12 cellular contexts compared by ENCODE assay signal in genomic region chr14:92471919-92472318, GRCh38. TPM values are rescaled to one million over a fixed set of nuclear protein-coding genes. Genes with fewer than 3 reads are reported as not detected.
DNase-seq lines count a peak whose midpoint lies in the region; ATAC-seq and TF ChIP-seq lines count a peak whose summit lies in the region.
"Had no signal": no experiment of that assay in that cellular context is flagged by ENCODE, and none has a peak within 500 bp of the region (broad histone marks: within the 10 kb centered on the region; RNA-seq: fewer than 3 reads in every experiment).

No MANE protein-coding gene starts in this region.

- H3K36me3 Mint-ChIP-seq in glutamatergic neuron (ENCODE audit: unreplicated experiment) = peaks cover 14% of the 10 kb centered on the region
- H3K36me3 Mint-ChIP-seq in activated CD8-positive, alpha-beta T cell treated with anti-CD3 and anti-CD28 coated beads, Interleukin-2, amount 10 ng/mL, durations not matched to agents 7 days and 5 days (ENCODE audit: low read depth) = peaks cover 2% of the 10 kb centered on the region

- H3K27ac ChIP-seq in GM23248 = peak overlapping the region; percentile 12; the same call in 1 of the 2 replicates
- no peak overlapping the region for H3K27ac ChIP-seq in RWPE1

- peaks cover 2% of the 10 kb centered on the region for H3K9me3 Mint-ChIP-seq in glutamatergic neuron (ENCODE audit: unreplicated experiment)
- H3K9me3 Mint-ChIP-seq in activated CD8-positive, alpha-beta T cell treated with anti-CD3 and anti-CD28 coated beads, Interleukin-2, amount 10 ng/mL, durations not matched to agents 7 days and 5 days (ENCODE audit: insufficient read depth) = peaks cover 17% of the 10 kb centered on the region

- H3K36me3 ChIP-seq in GM23248 (ENCODE audit: low read depth) = no peaks in the 10 kb centered on the region

- no peak for ATAC-seq in activated CD8-positive, alpha-beta T cell treated with anti-CD3 and anti-CD28 coated beads, Interleukin-2, amount 10 ng/mL, durations not matched to agents 7 days and 5 days

- POLR2A ChIA-PET in RWPE1 (lab: Yijun Ruan, JAX; ENCODE audit: low non-redundant PET) = no interaction called here
- POLR2A ChIA-PET in activated CD8-positive, alpha-beta T cell treated with anti-CD3 and anti-CD28 coated beads, Interleukin-2, amount 10 ng/mL, durations not matched to agents 7 days and 5 days (lab: Charles Lee) = no interaction called here

- H3K79me2 ChIP-seq in GM23248 (ENCODE audit: insufficient read depth) = no peaks in the 10 kb centered on the region

- no peak overlapping the region for H3K27ac Mint-ChIP-seq in glutamatergic neuron (ENCODE audit: unreplicated experiment)
- H3K27ac Mint-ChIP-seq in activated CD8-positive, alpha-beta T cell treated with anti-CD3 and anti-CD28 coated beads, Interleukin-2, amount 10 ng/mL, durations not matched to agents 7 days and 5 days = no peak overlapping the region
- H3K27ac Mint-ChIP-seq: activated naive CD8-positive, alpha-beta T cell treated with anti-CD3 and anti-CD28 coated beads, Interleukin-2, amount 10 ng/mL, durations not matched to agents 7 days and 5 days; stimulated activated naive CD8-positive, alpha-beta T cell treated with anti-CD3 and anti-CD28 coated beads, Interleukin-15, Interleukin-2, amounts not matched to agents 100 ng/mL and 50 ng/mL, for 24 hours had no signal

- no peaks in the 10 kb centered on the region for H3K9me3 ChIP-seq in GM23248 (ENCODE audit: low read depth)

- TF ChIP-seq CTCF in RWPE1 (conservative IDR thresholded peaks at IDR 0.05; ENCODE audit: low read depth) = no peak
- TF ChIP-seq CTCF in retinal pigment epithelial cell (conservative IDR thresholded peaks at IDR 0.05; ENCODE audit: low read depth, low read length) = no peak
- no peak for TF ChIP-seq CTCF in glutamatergic neuron (IDR thresholded peaks at IDR 0.05; ENCODE audit: partially characterized antibody, unreplicated experiment)

- peaks cover 52% of the 10 kb centered on the region for H3F3A ChIP-seq in GM23248 (ENCODE audit: insufficient read depth)

- no peak overlapping the region for H3K4me3 ChIP-seq in GM23248
- no peak overlapping the region for H3K4me3 ChIP-seq in retinal pigment epithelial cell (ENCODE audit: low read length)

- CTCF ChIA-PET in RWPE1 (lab: Yijun Ruan, JAX) = interaction anchor here (0.6 kb wide), 1 partner anchor 1872 kb away, joined by 4 read pairs; no protein-coding TSS in a partner anchor
- CTCF ChIA-PET in activated CD8-positive, alpha-beta T cell treated with anti-CD3 and anti-CD28 coated beads, Interleukin-2, amount 10 ng/mL, durations not matched to agents 7 days and 5 days (lab: Charles Lee) = no interaction called here

- no peak overlapping the region for H3K9ac ChIP-seq in GM23248

- no peaks in the 10 kb centered on the region for H3K9me2 ChIP-seq in GM23248 (ENCODE audit: insufficient read depth)

- no peaks in the 10 kb centered on the region for H3K27me3 ChIP-seq in GM23248 (replicated peaks; ENCODE audit: insufficient read depth)

- H2AFZ ChIP-seq in GM23248 = no peak overlapping the region

- H3K4me1 Mint-ChIP-seq in glutamatergic neuron (ENCODE audit: low read depth, unreplicated experiment) = no peaks in the 10 kb centered on the region
- H3K4me1 Mint-ChIP-seq in activated CD8-positive, alpha-beta T cell treated with anti-CD3 and anti-CD28 coated beads, Interleukin-2, amount 10 ng/mL, durations not matched to agents 7 days and 5 days (ENCODE audit: low read depth) = peaks cover 6% of the 10 kb centered on the region

- in situ Hi-C loops in GM23248 (cut with MboI) = no loop called here

- no peaks in the 10 kb centered on the region for H3K27me3 Mint-ChIP-seq in glutamatergic neuron (ENCODE audit: unreplicated experiment)
- peaks cover 16% of the 10 kb centered on the region for H3K27me3 Mint-ChIP-seq in activated CD8-positive, alpha-beta T cell treated with anti-CD3 and anti-CD28 coated beads, Interleukin-2, amount 10 ng/mL, durations not matched to agents 7 days and 5 days (ENCODE audit: low read depth)
- H3K27me3 Mint-ChIP-seq: stimulated activated naive CD8-positive, alpha-beta T cell treated with anti-CD3 and anti-CD28 coated beads, Interleukin-15, Interleukin-2, amounts not matched to agents 100 ng/mL and 50 ng/mL, for 24 hours had no signal

- H4K20me1 ChIP-seq in GM23248 (ENCODE audit: insufficient read depth) = no peaks in the 10 kb centered on the region

- H3K4me2 ChIP-seq in GM23248 (ENCODE audit: unreplicated experiment) = peak overlapping the region; percentile 13

- H3K4me1 ChIP-seq in GM23248 (ENCODE audit: insufficient read depth) = peaks cover 53% of the 10 kb centered on the region

- no peak overlapping the region for H3K4me3 Mint-ChIP-seq in glutamatergic neuron (ENCODE audit: unreplicated experiment)
- H3K4me3 Mint-ChIP-seq in activated CD8-positive, alpha-beta T cell treated with anti-CD3 and anti-CD28 coated beads, Interleukin-2, amount 10 ng/mL, durations not matched to agents 7 days and 5 days = no peak overlapping the region
- H3K4me3 Mint-ChIP-seq: activated naive CD8-positive, alpha-beta T cell treated with anti-CD3 and anti-CD28 coated beads, Interleukin-2, amount 10 ng/mL, durations not matched to agents 7 days and 5 days; stimulated activated naive CD8-positive, alpha-beta T cell treated with anti-CD3 and anti-CD28 coated beads, Interleukin-15, Interleukin-2, amounts not matched to agents 100 ng/mL and 50 ng/mL, for 24 hours had no signal

- peak; percentile 69 for DNase-seq in GM23248
- DNase-seq in RWPE1 (ENCODE audit: low spot score) = peak; percentile 90
- peak; percentile 74 for DNase-seq in fibroblast of peridontal ligament (ENCODE audit: extremely low read depth)
- DNase-seq in retinal pigment epithelial cell (ENCODE audit: low read depth) = peak; percentile 76
- no peak for DNase-seq in superior temporal gyrus (ENCODE audit: extremely low spot score)
- no peak for DNase-seq in glutamatergic neuron
- no peak for DNase-seq in activated CD8-positive, alpha-beta T cell treated with anti-CD3 and anti-CD28 coated beads, Interleukin-2, amount 10 ng/mL, durations not matched to agents 7 days and 5 days
- no peak for DNase-seq in NCI-H1092 treated with DMSO at 0.1 percent for 48 hours (lab: John Stamatoyannopoulos, UW)
- DNase-seq: activated CD4-positive, alpha-beta T cell treated with anti-CD3 and anti-CD28 coated beads for 1 hour; activated naive CD8-positive, alpha-beta T cell treated with anti-CD3 and anti-CD28 coated beads, Interleukin-2, amount 10 ng/mL, durations not matched to agents 7 days and 5 days; NCI-H774 had no signal

RNA-seq across cellular contexts. Expression of gene RIN3, which starts 41.7 kb away (rescaled TPM):
- 1.8 and 3.8 TPM in 2 replicates for total RNA-seq in GM23248 (2014; rRNA removed; shearing (Covaris generic))
- polyA plus RNA-seq in GM23248 (2016; fragmentation: Nextera tagmentation; extraction: Ambion mirVana) = 7.0 and 7.7 TPM in 2 replicates
- total RNA-seq in glutamatergic neuron (ENCODE audit: unreplicated experiment) = 0.76 TPM
- 10 to 100 TPM; 85.6 to 89.0 TPM for total RNA-seq in activated CD8-positive, alpha-beta T cell treated with anti-CD3 and anti-CD28 coated beads, Interleukin-2, amount 10 ng/mL, durations not matched to agents 7 days and 5 days

Comparison
In these comparisons a context has a peak if more than half of its experiments do, and no peak if none do; other contexts are left out.
1. DNase-seq: peak in GM23248 (single experiment), RWPE1 (single experiment), fibroblast of peridontal ligament (single experiment) and retinal pigment epithelial cell (single experiment); none in superior temporal gyrus (single experiment), glutamatergic neuron (single experiment), activated CD8-positive, alpha-beta T cell treated with anti-CD3 and anti-CD28 coated beads, Interleukin-2, amount 10 ng/mL, durations not matched to agents 7 days and 5 days (single experiment) and NCI-H1092 treated with DMSO at 0.1 percent for 48 hours (single experiment).
2. RNA of gene RIN3, which starts 41.7 kb away (total RNA-seq): 85.6 to 89.0 TPM in activated CD8-positive, alpha-beta T cell treated with anti-CD3 and anti-CD28 coated beads, Interleukin-2, amount 10 ng/mL, durations not matched to agents 7 days and 5 days; 1.8 to 3.8 TPM in GM23248 and 0.76 TPM in glutamatergic neuron (single experiment); every median in the first group is over 10 times any median in the second.